ENCODE assay signal across 8 cellular contexts in the genomic region with DNA sequence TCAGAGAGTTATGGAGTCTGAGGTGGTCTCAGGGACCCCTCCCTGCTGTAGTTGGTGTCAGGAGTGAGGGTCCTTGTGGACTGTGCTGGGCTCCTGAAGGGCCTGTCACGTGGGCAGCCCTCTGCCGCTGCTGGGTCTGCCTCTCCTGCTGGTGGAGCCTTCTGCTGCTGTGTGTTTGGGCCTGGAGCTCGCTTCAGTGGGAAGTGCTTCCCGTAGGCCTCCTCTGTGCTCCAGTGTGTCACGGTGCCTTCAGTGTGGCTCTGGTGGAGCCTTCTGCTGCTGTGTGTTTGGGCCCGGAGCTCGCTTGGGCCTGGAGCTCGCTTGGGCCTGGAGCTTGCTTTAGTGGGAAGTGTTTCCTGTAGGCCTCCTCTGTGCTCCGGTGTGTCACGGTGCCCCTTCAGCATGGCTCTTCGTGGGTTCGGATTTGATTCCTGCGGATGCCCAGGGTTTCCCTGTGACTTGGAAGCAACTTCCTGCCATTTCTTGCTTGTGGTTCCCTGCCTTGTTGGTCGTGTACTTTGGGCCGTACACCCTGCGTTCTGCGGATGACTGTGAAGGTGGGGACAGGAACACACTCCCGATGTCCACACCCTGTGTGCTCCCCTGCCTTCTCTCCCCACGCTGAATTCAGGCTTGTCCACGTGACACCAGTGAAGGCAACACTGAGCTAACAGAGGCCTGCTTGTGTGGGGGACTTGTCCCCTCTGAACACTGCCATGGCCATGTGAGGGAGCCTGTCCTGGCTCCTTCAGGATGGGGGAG.
"Had no signal": no experiment of that assay in that cellular context is flagged by ENCODE, and none has a peak within 500 bp of the region (broad histone marks: within the 10 kb centered on the region; RNA-seq: fewer than 3 reads in every experiment).

No MANE protein-coding gene starts in this region.

- H3K4me1 Mint-ChIP-seq: neural progenitor cell had no signal

- DNase-seq: activated CD4-positive, alpha-beta T cell treated with anti-CD3 and anti-CD28 coated beads for 4 hours; activated T-cell treated with anti-CD3 and anti-CD28 coated beads for 4 hours; heart right ventricle; stimulated activated CD4-positive, alpha-beta T cell treated with anti-CD3 and anti-CD28 coated beads, Interleukin-4, amount 100 ng/mL, for 4 hours had no signal

- H3K27ac Mint-ChIP-seq: activated naive CD8-positive, alpha-beta T cell; activated T-helper 2 cell treated with anti-CD3 and anti-CD28 coated beads, Interferon-gamma antibody, Interleukin-2, Interleukin-4, amounts not matched to agents 10 μg/mL and 5 μg/mL and 100 μg/mL, durations not matched to agents 14 hours and 24 hours and 36 hours; neural progenitor cell; T-helper 2 cell treated with Interferon-gamma antibody and Interleukin-4, amounts not matched to agents 5 μg/mL and 100 μg/mL, for 36 hours had no signal

- H3K27me3 Mint-ChIP-seq: activated naive CD8-positive, alpha-beta T cell had no signal

- H3K4me3 Mint-ChIP-seq: activated naive CD8-positive, alpha-beta T cell; T-helper 2 cell treated with Interferon-gamma antibody and Interleukin-4, amounts not matched to agents 5 μg/mL and 100 μg/mL, for 36 hours had no signal
